Comparison of ENCODE assay signal across 1 cellular context in the genomic region with DNA sequence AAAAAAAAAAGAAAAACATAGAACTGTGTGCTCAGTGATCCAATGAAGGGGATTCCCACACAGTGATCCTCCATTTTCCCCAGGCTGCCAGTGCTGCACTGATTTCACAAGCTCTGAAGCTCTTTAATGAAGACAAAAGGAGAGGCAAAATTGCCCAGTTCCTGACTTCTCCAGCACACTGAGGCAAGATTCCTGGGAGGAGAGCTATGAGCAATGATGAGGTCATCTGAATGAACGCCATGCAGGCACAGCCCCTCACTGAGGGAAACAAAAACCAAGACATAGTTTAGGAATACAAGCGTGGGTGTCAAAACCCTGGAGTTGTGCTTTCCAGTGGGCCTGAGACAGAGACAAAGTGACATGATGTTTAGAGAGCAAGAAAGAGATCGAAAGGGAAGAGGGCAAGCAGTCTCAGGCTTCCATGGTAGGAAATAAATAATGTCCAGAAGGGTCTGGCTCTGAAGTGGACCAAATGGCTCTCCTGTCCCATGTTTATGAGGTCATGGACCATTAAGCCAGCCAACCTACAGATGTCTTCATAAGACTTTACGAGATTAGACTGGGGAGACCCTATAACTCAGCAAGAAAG.
TF ChIP-seq lines count a peak whose summit lies in the region.

No MANE protein-coding gene starts in this region.

TF ChIP-seq in K562, 482 proteins besides CTCF, POLR2A, EP300 and RAD21:
- TF ChIP-seq FOXJ3 (CRISPR knock-in tag; IDR thresholded peaks at IDR 0.05) (no peak), ATF7 (IDR thresholded peaks at IDR 0.05) (peak; percentile 80), SMARCC2 (IDR thresholded peaks at IDR 0.05; ENCODE audit: low read depth) (peak; percentile 39; the same call in 1 of the 2 replicates), EGR1 (conservative IDR thresholded peaks at IDR 0.05) (peak; percentile 51), EHMT2 (IDR thresholded peaks at IDR 0.05) (0 out of 2 replicates have a peak, but pooled peaks have one; percentile 28), ARID1B (IDR thresholded peaks at IDR 0.05) (peak; percentile 42; the same call in 1 of the 2 replicates), MTA1 (IDR thresholded peaks at IDR 0.05; ENCODE audit: borderline replicate concordance) (no peak), SMARCA4 (IDR thresholded peaks at IDR 0.05) (peak; percentile 43; the same call in 1 of the 2 replicates), SMARCE1 (IDR thresholded peaks at IDR 0.05) (peak; percentile 22; the same call in 1 of the 2 replicates), SUPT5H (IDR thresholded peaks at IDR 0.05) (no peak), JUND (IDR thresholded peaks at IDR 0.05; ENCODE audit: borderline replicate concordance, low read depth, low read length) (peak; percentile 81; the same call in 1 of the 2 replicates), JUND (tag; IDR thresholded peaks at IDR 0.05; ENCODE audit: borderline replicate concordance, low read depth, low read length) (peak; percentile 55; the same call in 2 of the 3 replicates), JUN (IDR thresholded peaks at IDR 0.05; ENCODE audit: borderline replicate concordance, low read depth, low read length) (peak; percentile 83), JUN (CRISPR knock-in tag; IDR thresholded peaks at IDR 0.05; ENCODE audit: borderline replicate concordance) (no peak), FOSL1 (tag; conservative IDR thresholded peaks at IDR 0.05) (peak; percentile 86)
- TF ChIP-seq, protein P1, sequence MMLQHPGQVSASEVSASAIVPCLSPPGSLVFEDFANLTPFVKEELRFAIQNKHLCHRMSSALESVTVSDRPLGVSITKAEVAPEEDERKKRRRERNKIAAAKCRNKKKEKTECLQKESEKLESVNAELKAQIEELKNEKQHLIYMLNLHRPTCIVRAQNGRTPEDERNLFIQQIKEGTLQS (IDR thresholded peaks at IDR 0.05): peak; percentile 92
- TF ChIP-seq, protein P1 (CRISPR knock-in tag; conservative IDR thresholded peaks at IDR 0.05): no peak
- TF ChIP-seq, protein P2, sequence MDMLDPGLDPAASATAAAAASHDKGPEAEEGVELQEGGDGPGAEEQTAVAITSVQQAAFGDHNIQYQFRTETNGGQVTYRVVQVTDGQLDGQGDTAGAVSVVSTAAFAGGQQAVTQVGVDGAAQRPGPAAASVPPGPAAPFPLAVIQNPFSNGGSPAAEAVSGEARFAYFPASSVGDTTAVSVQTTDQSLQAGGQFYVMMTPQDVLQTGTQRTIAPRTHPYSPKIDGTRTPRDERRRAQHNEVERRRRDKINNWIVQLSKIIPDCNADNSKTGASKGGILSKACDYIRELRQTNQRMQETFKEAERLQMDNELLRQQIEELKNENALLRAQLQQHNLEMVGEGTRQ (CRISPR knock-in tag; IDR thresholded peaks at IDR 0.05): no peak
